36 cellular contexts compared by ENCODE assay signal in the genomic region with DNA sequence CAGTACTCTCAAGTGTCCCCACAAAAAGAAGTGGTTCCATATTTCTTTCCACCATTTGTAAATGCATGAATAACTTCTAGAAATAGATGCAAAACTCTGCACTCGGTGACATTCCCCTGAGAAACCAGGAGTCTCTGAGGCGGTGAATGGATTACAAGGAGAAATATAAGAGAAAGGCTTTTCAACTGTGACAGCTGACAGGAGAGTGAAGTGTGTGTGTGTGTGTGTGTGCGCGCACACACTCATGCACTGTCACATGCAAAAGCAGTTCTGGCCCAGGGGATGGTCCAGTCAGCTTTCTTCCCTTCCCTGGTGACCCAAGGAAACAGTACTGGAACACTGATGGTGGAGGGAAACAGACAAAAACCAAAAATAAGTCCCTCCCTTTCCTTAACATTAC.
"Had no signal": no experiment of that assay in that cellular context is flagged by ENCODE, and none has a peak within 500 bp of the region (broad histone marks: within the 10 kb centered on the region; RNA-seq: fewer than 3 reads in every experiment).

No MANE protein-coding gene starts in this region.

- H3K4me1 ChIP-seq: adrenal gland, body of pancreas, breast epithelium had no signal

- H3K27me3 ChIP-seq: adrenal gland, body of pancreas, brain microvascular endothelial cell, breast epithelium had no signal

- H3K4me1 Mint-ChIP-seq: activated B cell treated with CpG ODN at 0.5 μM for 24 hours; activated CD4-positive, alpha-beta memory T cell treated with anti-CD3 and anti-CD28 coated beads, Interleukin-2, amount 10 ng/mL, durations not matched to agents 7 days and 5 days; activated CD4-positive, alpha-beta T cell treated with anti-CD3 and anti-CD28 coated beads for 36 hours; activated CD4-positive, alpha-beta T cell treated with anti-CD3 and anti-CD28 coated beads, Interleukin-2, amount 10 ng/mL, durations not matched to agents 7 days and 5 days; activated CD8-positive, alpha-beta memory T cell treated with anti-CD3 and anti-CD28 coated beads, Interleukin-2, amount 10 ng/mL, durations not matched to agents 7 days and 5 days; activated naive CD8-positive, alpha-beta T cell treated with anti-CD3 and anti-CD28 coated beads for 36 hours; activated T-helper 17 cell treated with anti-CD3 and anti-CD28 coated beads, Interleukin-2, amount 50 U/mL, for 72 hours had no signal

- H3K27ac ChIP-seq: adrenal gland, body of pancreas, brain microvascular endothelial cell, breast epithelium, VCaP had no signal

- H3K36me3 Mint-ChIP-seq: activated CD8-positive, alpha-beta memory T cell treated with anti-CD3 and anti-CD28 coated beads, Interleukin-2, amount 10 ng/mL, durations not matched to agents 7 days and 5 days; activated naive CD4-positive, alpha-beta T cell treated with anti-CD3 and anti-CD28 coated beads, Interleukin-2, amount 50 U/mL, for 72 hours; activated naive CD8-positive, alpha-beta T cell treated with anti-CD3 and anti-CD28 coated beads for 36 hours had no signal

- H3K4me3 ChIP-seq: adrenal gland, body of pancreas, breast epithelium had no signal

- ATAC-seq: activated CD4-positive, alpha-beta T cell treated with anti-CD3 and anti-CD28 coated beads for 36 hours; activated CD8-positive, alpha-beta memory T cell treated with anti-CD3 and anti-CD28 coated beads, Interleukin-2, amount 10 ng/mL, durations not matched to agents 7 days and 5 days; activated CD8-positive, alpha-beta T cell treated with anti-CD3 and anti-CD28 coated beads, Interleukin-2, amount 10 ng/mL, durations not matched to agents 7 days and 5 days; activated naive CD4-positive, alpha-beta T cell treated with anti-CD3 and anti-CD28 coated beads, Interleukin-2, amount 50 U/mL, for 72 hours; activated T-cell treated with anti-CD3 and anti-CD28 coated beads, Interleukin-2, amount 50 U/mL, for 4 hours; activated T-cell treated with anti-CD3 and anti-CD28 coated beads, Interleukin-2, amount 50 U/mL, for 72 hours; activated T-helper 17 cell treated with anti-CD3 and anti-CD28 coated beads, Interleukin-2, amount 50 U/mL, for 72 hours; body of pancreas had no signal

- H3K27ac Mint-ChIP-seq: activated B cell treated with CpG ODN at 0.5 μM for 24 hours; activated CD4-positive, alpha-beta memory T cell treated with anti-CD3 and anti-CD28 coated beads, Interleukin-2, amount 10 ng/mL, durations not matched to agents 7 days and 5 days; activated CD4-positive, alpha-beta T cell treated with anti-CD3 and anti-CD28 coated beads for 36 hours; activated CD4-positive, alpha-beta T cell treated with anti-CD3 and anti-CD28 coated beads, Interleukin-2, amount 10 ng/mL, durations not matched to agents 7 days and 5 days; activated CD8-positive, alpha-beta memory T cell treated with anti-CD3 and anti-CD28 coated beads, Interleukin-2, amount 10 ng/mL, durations not matched to agents 7 days and 5 days; activated CD8-positive, alpha-beta T cell treated with anti-CD3 and anti-CD28 coated beads, Interleukin-2, amount 10 ng/mL, durations not matched to agents 7 days and 5 days; activated naive CD4-positive, alpha-beta T cell treated with anti-CD3 and anti-CD28 coated beads for 36 hours; activated naive CD4-positive, alpha-beta T cell treated with anti-CD3 and anti-CD28 coated beads, Interleukin-2, amount 50 U/mL, for 72 hours; activated naive CD8-positive, alpha-beta T cell treated with anti-CD3 and anti-CD28 coated beads for 36 hours; activated T-cell treated with anti-CD3 and anti-CD28 coated beads, Interleukin-2, amount 50 U/mL, for 72 hours; activated T-helper 1 cell treated with anti-CD3 and anti-CD28 coated beads, Interleukin-12 subunit alpha, Interleukin-12 subunit beta, Interleukin-2, Interleukin-4 antibody, amounts not matched to agents 30 ng/mL and 10 ng/mL and 1 ng/mL, durations not matched to agents 14 hours and 24 hours and 36 hours; activated T-helper 17 cell treated with anti-CD3 and anti-CD28 coated beads, Interleukin-2, amount 50 U/mL, for 72 hours; T-helper 1 cell treated with Interleukin-12 subunit alpha and Interleukin-12 subunit beta and Interleukin-4 antibody, amounts not matched to agents 30 μg/mL and 1 μg/mL, for 36 hours; T-helper 2 cell treated with Interferon-gamma antibody and Interleukin-4, amounts not matched to agents 5 μg/mL and 100 μg/mL, for 36 hours had no signal

- H3K27me3 Mint-ChIP-seq: activated B cell treated with CpG ODN at 0.5 μM for 24 hours; activated CD4-positive, alpha-beta memory T cell treated with anti-CD3 and anti-CD28 coated beads, Interleukin-2, amount 10 ng/mL, durations not matched to agents 7 days and 5 days; activated CD4-positive, alpha-beta T cell treated with anti-CD3 and anti-CD28 coated beads for 36 hours; activated CD4-positive, alpha-beta T cell treated with anti-CD3 and anti-CD28 coated beads, Interleukin-2, amount 10 ng/mL, durations not matched to agents 7 days and 5 days; activated CD8-positive, alpha-beta memory T cell treated with anti-CD3 and anti-CD28 coated beads, Interleukin-2, amount 10 ng/mL, durations not matched to agents 7 days and 5 days; activated naive CD8-positive, alpha-beta T cell treated with anti-CD3 and anti-CD28 coated beads for 36 hours had no signal

- H3K36me3 ChIP-seq: adrenal gland, brain microvascular endothelial cell, breast epithelium had no signal

- DNase-seq: activated B cell treated with CpG ODN at 0.5 μM for 24 hours; activated CD4-positive, alpha-beta memory T cell treated with anti-CD3 and anti-CD28 coated beads, Interleukin-2, amount 10 ng/mL, durations not matched to agents 7 days and 5 days; activated CD4-positive, alpha-beta T cell treated with anti-CD3 and anti-CD28 coated beads for 36 hours; activated CD4-positive, alpha-beta T cell treated with anti-CD3 and anti-CD28 coated beads for 48 hours; activated CD4-positive, alpha-beta T cell treated with anti-CD3 and anti-CD28 coated beads, Interleukin-2, amount 10 ng/mL, durations not matched to agents 7 days and 5 days; activated CD4-positive, alpha-beta T cell treated with anti-CD3 and anti-CD28 coated beads, Interleukin-2, amount 50 U/mL, for 48 hours; activated CD4-positive, CD25-positive, alpha-beta regulatory T cell treated with anti-CD3 and anti-CD28 coated beads, Interleukin-2, amount 50 U/mL, for 72 hours; activated CD8-positive, alpha-beta memory T cell treated with anti-CD3 and anti-CD28 coated beads for 24 hours; activated CD8-positive, alpha-beta memory T cell treated with anti-CD3 and anti-CD28 coated beads, Interleukin-2, amount 10 ng/mL, durations not matched to agents 7 days and 5 days; activated CD8-positive, alpha-beta memory T cell treated with anti-CD3 and anti-CD28 coated beads, Interleukin-2, amount 50 U/mL, for 48 hours; activated CD8-positive, alpha-beta T cell treated with anti-CD3 and anti-CD28 coated beads, Interleukin-2, amount 10 ng/mL, durations not matched to agents 7 days and 5 days; activated effector memory CD4-positive, alpha-beta T cell treated with anti-CD3 and anti-CD28 coated beads, Interleukin-2, amount 50 U/mL, for 16 hours; activated gamma-delta T cell treated with Interleukin-2 at 50 U/mL for 16 hours; activated naive CD4-positive, alpha-beta T cell; activated naive CD4-positive, alpha-beta T cell treated with anti-CD3 and anti-CD28 coated beads for 36 hours; activated naive CD4-positive, alpha-beta T cell treated with anti-CD3 and anti-CD28 coated beads, Interleukin-2, amount 50 U/mL, for 16 hours; activated naive CD8-positive, alpha-beta T cell treated with anti-CD3 and anti-CD28 coated beads for 36 hours; activated T-cell treated with anti-CD3 and anti-CD28 coated beads, Interleukin-2, amount 50 U/mL, for 1 hour; activated T-cell treated with anti-CD3 and anti-CD28 coated beads, Interleukin-2, amount 50 U/mL, for 4 hours; activated T-cell treated with anti-CD3 and anti-CD28 coated beads, Interleukin-2, amount 50 U/mL, for 72 hours; adrenal gland; amniotic stem cell; aorta; body of pancreas; brain microvascular endothelial cell; central memory CD4-positive, alpha-beta T cell; T-helper 1 cell; T-helper 2 cell; T-helper 9 cell had no signal

- H3K9me3 ChIP-seq: adrenal gland, body of pancreas, breast epithelium had no signal

- H3K4me3 Mint-ChIP-seq: activated B cell treated with CpG ODN at 0.5 μM for 24 hours; activated CD4-positive, alpha-beta memory T cell treated with anti-CD3 and anti-CD28 coated beads, Interleukin-2, amount 10 ng/mL, durations not matched to agents 7 days and 5 days; activated CD4-positive, alpha-beta T cell treated with anti-CD3 and anti-CD28 coated beads for 36 hours; activated CD4-positive, alpha-beta T cell treated with anti-CD3 and anti-CD28 coated beads, Interleukin-2, amount 10 ng/mL, durations not matched to agents 7 days and 5 days; activated CD8-positive, alpha-beta memory T cell treated with anti-CD3 and anti-CD28 coated beads, Interleukin-2, amount 10 ng/mL, durations not matched to agents 7 days and 5 days; activated CD8-positive, alpha-beta T cell treated with anti-CD3 and anti-CD28 coated beads, Interleukin-2, amount 10 ng/mL, durations not matched to agents 7 days and 5 days; activated naive CD4-positive, alpha-beta T cell treated with anti-CD3 and anti-CD28 coated beads for 36 hours; activated naive CD8-positive, alpha-beta T cell treated with anti-CD3 and anti-CD28 coated beads for 36 hours; activated T-cell treated with anti-CD3 and anti-CD28 coated beads, Interleukin-2, amount 50 U/mL, for 4 hours; activated T-cell treated with anti-CD3 and anti-CD28 coated beads, Interleukin-2, amount 50 U/mL, for 72 hours; activated T-helper 1 cell treated with anti-CD3 and anti-CD28 coated beads, Interleukin-12 subunit alpha, Interleukin-12 subunit beta, Interleukin-2, Interleukin-4 antibody, amounts not matched to agents 30 ng/mL and 10 ng/mL and 1 ng/mL, durations not matched to agents 14 hours and 24 hours and 36 hours; activated T-helper 17 cell treated with anti-CD3 and anti-CD28 coated beads, Interleukin-2, amount 50 U/mL, for 72 hours; T-helper 1 cell treated with Interleukin-12 subunit alpha and Interleukin-12 subunit beta and Interleukin-4 antibody, amounts not matched to agents 30 μg/mL and 1 μg/mL, for 36 hours; T-helper 2 cell treated with Interferon-gamma antibody and Interleukin-4, amounts not matched to agents 5 μg/mL and 100 μg/mL, for 36 hours had no signal

- H3K9me3 Mint-ChIP-seq: activated B cell treated with CpG ODN at 0.5 μM for 24 hours; activated CD4-positive, alpha-beta T cell treated with anti-CD3 and anti-CD28 coated beads, Interleukin-2, amount 10 ng/mL, durations not matched to agents 7 days and 5 days; activated naive CD4-positive, alpha-beta T cell treated with anti-CD3 and anti-CD28 coated beads for 36 hours; activated naive CD4-positive, alpha-beta T cell treated with anti-CD3 and anti-CD28 coated beads, Interleukin-2, amount 50 U/mL, for 72 hours; activated naive CD8-positive, alpha-beta T cell treated with anti-CD3 and anti-CD28 coated beads for 36 hours; activated T-cell treated with anti-CD3 and anti-CD28 coated beads, Interleukin-2, amount 50 U/mL, for 4 hours; activated T-cell treated with anti-CD3 and anti-CD28 coated beads, Interleukin-2, amount 50 U/mL, for 72 hours; activated T-helper 1 cell treated with anti-CD3 and anti-CD28 coated beads, Interleukin-12 subunit alpha, Interleukin-12 subunit beta, Interleukin-2, Interleukin-4 antibody, amounts not matched to agents 30 ng/mL and 10 ng/mL and 1 ng/mL, durations not matched to agents 14 hours and 24 hours and 36 hours; activated T-helper 17 cell treated with anti-CD3 and anti-CD28 coated beads, Interleukin-2, amount 50 U/mL, for 72 hours; T-helper 1 cell treated with Interleukin-12 subunit alpha and Interleukin-12 subunit beta and Interleukin-4 antibody, amounts not matched to agents 30 μg/mL and 1 μg/mL, for 36 hours; T-helper 2 cell treated with Interferon-gamma antibody and Interleukin-4, amounts not matched to agents 5 μg/mL and 100 μg/mL, for 36 hours had no signal
